ENCODE assay signal across 19 cellular contexts in the genomic region with DNA sequence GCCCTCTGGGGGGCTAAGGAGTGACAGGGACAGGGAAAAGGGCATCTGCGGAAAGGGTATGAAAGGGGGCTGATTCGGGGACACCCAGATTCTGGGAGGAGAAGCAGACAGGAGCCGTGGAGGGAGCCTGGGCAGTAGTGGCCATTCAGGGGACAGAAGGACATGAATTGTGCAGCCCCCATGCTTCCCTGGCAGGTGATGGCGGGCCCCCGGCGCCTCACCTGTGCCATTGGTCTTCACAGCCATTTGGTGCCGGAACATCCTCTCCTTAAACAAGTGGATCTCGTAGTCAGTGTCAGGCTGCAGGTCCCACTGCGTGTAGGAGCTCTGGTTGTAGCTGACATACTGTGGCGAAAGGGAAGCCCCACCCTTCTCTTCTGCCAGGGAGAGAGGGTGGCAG. TPM values are rescaled to one million over a fixed set of nuclear protein-coding genes. Genes with fewer than 3 reads are reported as not detected.
A peak's percentile ranks its signal among the peaks of the same experiment; 100 is the strongest.
DNase-seq lines count a peak whose midpoint lies in the region; ATAC-seq, FAIRE-seq and TF ChIP-seq lines count a peak whose summit lies in the region.
"Had no signal": no experiment of that assay in that cellular context is flagged by ENCODE, and none has a peak within 500 bp of the region (broad histone marks: within the 10 kb centered on the region; RNA-seq: fewer than 3 reads in every experiment).

No MANE protein-coding gene starts in this region.

- DNase-seq in GM12892 (ENCODE audit: insufficient read length): peak; percentile 7
- peak; percentile 24 for DNase-seq in kidney
- no peak for DNase-seq in UCSD-AML1 (lab: John Stamatoyannopoulos, UW; ENCODE audit: unreplicated experiment)
- no peak for DNase-seq in activated T-helper 2 cell treated with anti-CD3 and anti-CD28 coated beads, Interferon-gamma antibody, Interleukin-2, Interleukin-4, amounts not matched to agents 10 μg/mL and 5 μg/mL and 100 μg/mL, durations not matched to agents 14 hours and 24 hours and 36 hours (ENCODE audit: low spot score)
- DNase-seq: CD4-positive, alpha-beta memory T cell; DMS79 treated with DMSO at 0.1 percent for 48 hours; GF-D8; HFFc6; IMR-90 had no signal

- no peaks in the 10 kb centered on the region for H3K36me3 Mint-ChIP-seq in activated T-helper 2 cell treated with anti-CD3 and anti-CD28 coated beads, Interferon-gamma antibody, Interleukin-2, Interleukin-4, amounts not matched to agents 10 μg/mL and 5 μg/mL and 100 μg/mL, durations not matched to agents 14 hours and 24 hours and 36 hours (ENCODE audit: low read depth)
- H3K36me3 Mint-ChIP-seq: CD14-positive monocyte; CD4-positive, alpha-beta memory T cell had no signal

- H3K4me2 ChIP-seq in BLaER1: peak overlapping the region; percentile 53
- H3K4me2 ChIP-seq: GM23338 had no signal

- H3K9me3 Mint-ChIP-seq in activated T-helper 2 cell treated with anti-CD3 and anti-CD28 coated beads, Interferon-gamma antibody, Interleukin-2, Interleukin-4, amounts not matched to agents 10 μg/mL and 5 μg/mL and 100 μg/mL, durations not matched to agents 14 hours and 24 hours and 36 hours: no peaks in the 10 kb centered on the region
- H3K9me3 Mint-ChIP-seq: CD4-positive, alpha-beta memory T cell; GM23338; HFFc6 had no signal

- intact Hi-C loops in kidney (cut with DNase I): no loop called here
- intact Hi-C loops in activated T-helper 2 cell treated with anti-CD3 and anti-CD28 coated beads, Interferon-gamma antibody, Interleukin-2, Interleukin-4, amounts not matched to agents 10 μg/mL and 5 μg/mL and 100 μg/mL, durations not matched to agents 14 hours and 24 hours and 36 hours (cut with micrococcal nuclease): no loop called here

- H3K4me1 ChIP-seq in BLaER1 (peaks cover 33% of the 10 kb centered on the region), kidney (ENCODE audit: control insufficient read depth in 1 of 2, insufficient read depth in 1 of 2, low read depth in 1 of 2, low read length in 2 of 2) (no peaks in the 10 kb centered on the region)

- ATAC-seq in HG03342 (IDR thresholded peaks at IDR 0.05; ENCODE audit: unreplicated experiment): no peak
- ATAC-seq: HCT116, K562 had no signal

- peaks cover 3% of the 10 kb centered on the region for H3K27me3 Mint-ChIP-seq in activated T-helper 2 cell treated with anti-CD3 and anti-CD28 coated beads, Interferon-gamma antibody, Interleukin-2, Interleukin-4, amounts not matched to agents 10 μg/mL and 5 μg/mL and 100 μg/mL, durations not matched to agents 14 hours and 24 hours and 36 hours (ENCODE audit: low read depth)
- H3K27me3 Mint-ChIP-seq: B cell; CD4-positive, alpha-beta memory T cell had no signal

- peaks cover 14% of the 10 kb centered on the region; the same call in 1 of the 2 replicates for H3K36me3 ChIP-seq in BLaER1
- no peaks in the 10 kb centered on the region for H3K36me3 ChIP-seq in kidney (ENCODE audit: control insufficient read depth in 1 of 2, insufficient read depth in 2 of 2, low read length in 2 of 2)

- H3K4me3 ChIP-seq in BLaER1 (no peak overlapping the region), kidney (ENCODE audit: low read length in 2 of 2) (no peak overlapping the region)
- H3K4me3 ChIP-seq: GM23338, K562 had no signal

- no peak for TF ChIP-seq POLR2A in GM12892 (IDR thresholded peaks at IDR 0.05; ENCODE audit: low read depth, low read length)

- H3K4me1 Mint-ChIP-seq in activated T-helper 2 cell treated with anti-CD3 and anti-CD28 coated beads, Interferon-gamma antibody, Interleukin-2, Interleukin-4, amounts not matched to agents 10 μg/mL and 5 μg/mL and 100 μg/mL, durations not matched to agents 14 hours and 24 hours and 36 hours (ENCODE audit: low read depth): no peaks in the 10 kb centered on the region
- H3K4me1 Mint-ChIP-seq: B cell; CD14-positive monocyte; CD4-positive, alpha-beta memory T cell had no signal

- peaks cover 77% of the 10 kb centered on the region for H3K27me3 ChIP-seq in BLaER1

- H3K9ac ChIP-seq in BLaER1 (no peak overlapping the region), kidney (ENCODE audit: low read length in 2 of 2) (no peak overlapping the region)

- H3K27ac ChIP-seq in BLaER1: no peak overlapping the region
- H3K27ac ChIP-seq in kidney (ENCODE audit: low read depth in 2 of 2, low read length in 2 of 2): no peak overlapping the region

- H3K9me3 ChIP-seq in BLaER1: no peaks in the 10 kb centered on the region; the same call in 1 of the 2 replicates
- no peaks in the 10 kb centered on the region for H3K9me3 ChIP-seq in kidney (ENCODE audit: control insufficient read depth in 1 of 2, low read length in 2 of 2)

- TF ChIP-seq CTCF in kidney (IDR thresholded peaks at IDR 0.05; ENCODE audit: borderline replicate concordance, extremely low read depth, insufficient read depth): no peak

- FAIRE-seq in GM12892 (lab: Jason Lieb, UNC): no peak
- no peak for FAIRE-seq in kidney (lab: Jason Lieb, UNC)
- FAIRE-seq: GM18507, H54, HTR-8/SVneo, K562 had no signal

- H3K27ac Mint-ChIP-seq in activated T-helper 2 cell treated with anti-CD3 and anti-CD28 coated beads, Interferon-gamma antibody, Interleukin-2, Interleukin-4, amounts not matched to agents 10 μg/mL and 5 μg/mL and 100 μg/mL, durations not matched to agents 14 hours and 24 hours and 36 hours: no peak overlapping the region
- H3K27ac Mint-ChIP-seq: B cell; CD14-positive monocyte; CD4-positive, alpha-beta memory T cell; GM23338; HFFc6 had no signal

- no peak overlapping the region for H3K4me3 Mint-ChIP-seq in activated T-helper 2 cell treated with anti-CD3 and anti-CD28 coated beads, Interferon-gamma antibody, Interleukin-2, Interleukin-4, amounts not matched to agents 10 μg/mL and 5 μg/mL and 100 μg/mL, durations not matched to agents 14 hours and 24 hours and 36 hours (ENCODE audit: low read depth)
- H3K4me3 Mint-ChIP-seq: B cell; CD14-positive monocyte; CD4-positive, alpha-beta memory T cell; GM23338; HFFc6 had no signal

- H4K20me1 ChIP-seq in BLaER1: peaks cover 48% of the 10 kb centered on the region; the same call in 1 of the 2 replicates

RNA-seq across cellular contexts. Expression of a gene that starts 21.9 kb away (rescaled TPM):
- 0.21 TPM for polyA plus RNA-seq in GM12892 (2012; ENCODE audit: missing spikeins)
- total RNA-seq in kidney: 71.9 TPM
- 26.1 TPM for polyA plus RNA-seq in kidney (ENCODE audit: insufficient read depth, low read depth, low replicate concordance)
- total RNA-seq in activated T-helper 2 cell treated with anti-CD3 and anti-CD28 coated beads, Interferon-gamma antibody, Interleukin-2, Interleukin-4, amounts not matched to agents 10 μg/mL and 5 μg/mL and 100 μg/mL, durations not matched to agents 14 hours and 24 hours and 36 hours: 0.83 and 0.98 TPM in 2 replicates
- polyA plus RNA-seq: CD14-positive monocyte had no signal

RNA-seq across cellular contexts. Expression of a gene that starts 33.8 kb away (rescaled TPM):
- polyA plus RNA-seq in GM12892 (2012; ENCODE audit: missing spikeins): not detected
- 7.0 TPM for total RNA-seq in kidney
- polyA plus RNA-seq in kidney (ENCODE audit: insufficient read depth, low read depth, low replicate concordance): 4.7 TPM
- 0.23 and 0.91 TPM in 2 replicates for total RNA-seq in activated T-helper 2 cell treated with anti-CD3 and anti-CD28 coated beads, Interferon-gamma antibody, Interleukin-2, Interleukin-4, amounts not matched to agents 10 μg/mL and 5 μg/mL and 100 μg/mL, durations not matched to agents 14 hours and 24 hours and 36 hours
- total RNA-seq: B cell, HFFc6 had no signal
- polyA plus RNA-seq: CD14-positive monocyte had no signal

RNA-seq across cellular contexts. Expression of a gene that starts 40.4 kb away (rescaled TPM):
- polyA plus RNA-seq in GM12892 (2012; ENCODE audit: missing spikeins): 0.17 TPM
- 2.3 TPM for total RNA-seq in kidney
- polyA plus RNA-seq in kidney (ENCODE audit: insufficient read depth, low read depth, low replicate concordance): 22.1 TPM
- total RNA-seq in activated T-helper 2 cell treated with anti-CD3 and anti-CD28 coated beads, Interferon-gamma antibody, Interleukin-2, Interleukin-4, amounts not matched to agents 10 μg/mL and 5 μg/mL and 100 μg/mL, durations not matched to agents 14 hours and 24 hours and 36 hours: not detected in 2 replicates
- total RNA-seq: B cell; CD4-positive, alpha-beta memory T cell; GM23338; HFFc6; IMR-90; K562 had no signal
- polyA plus RNA-seq: GM23338, IMR-90, K562 had no signal

Comparison
In these comparisons a context has a peak if more than half of its experiments do, and no peak if none do; other contexts are left out.
1. DNase-seq: peak in GM12892 (single experiment) and kidney (single experiment); none in UCSD-AML1 (single experiment) and activated T-helper 2 cell treated with anti-CD3 and anti-CD28 coated beads, Interferon-gamma antibody, Interleukin-2, Interleukin-4, amounts not matched to agents 10 μg/mL and 5 μg/mL and 100 μg/mL, durations not matched to agents 14 hours and 24 hours and 36 hours (single experiment).
2. RNA of a gene that starts 21.9 kb away (total RNA-seq): 71.9 TPM in kidney (single experiment); 0.83 to 0.98 TPM in activated T-helper 2 cell treated with anti-CD3 and anti-CD28 coated beads, Interferon-gamma antibody, Interleukin-2, Interleukin-4, amounts not matched to agents 10 μg/mL and 5 μg/mL and 100 μg/mL, durations not matched to agents 14 hours and 24 hours and 36 hours; every median in the first group is over 10 times any median in the second.